ENCODE assay signal across 8 cellular contexts in the genomic region with DNA sequence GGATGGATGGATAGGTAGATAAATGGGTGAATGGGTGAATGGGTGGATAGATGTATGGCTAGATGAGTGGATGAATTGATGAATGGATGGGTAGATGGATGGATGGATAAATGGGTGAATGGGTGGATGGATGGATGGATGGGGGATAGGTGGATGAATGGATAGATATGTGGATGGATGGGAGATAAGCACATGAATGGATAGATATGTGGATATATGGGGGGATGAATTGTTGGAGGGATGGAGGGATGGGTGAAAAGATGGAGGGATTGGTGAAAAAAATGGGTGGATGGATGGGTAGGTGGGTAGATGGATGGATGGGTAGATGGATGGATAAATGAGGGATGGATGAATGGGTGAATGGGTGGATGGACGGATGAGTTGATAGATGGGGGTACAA.
"Had no signal": no experiment of that assay in that cellular context is flagged by ENCODE, and none has a peak within 500 bp of the region (broad histone marks: within the 10 kb centered on the region; RNA-seq: fewer than 3 reads in every experiment).

No MANE protein-coding gene starts in this region.

- FAIRE-seq: HepG2, HTR-8/SVneo had no signal

- H3K9ac ChIP-seq: KMS-11 had no signal

- H3K4me2 ChIP-seq: KMS-11 had no signal

- DNase-seq: Karpas-422, Kasumi-1, KBM-7, KG1 had no signal

- H3K27ac ChIP-seq: HL-60, KMS-11 had no signal

- ATAC-seq: HepG2 had no signal
